1 cellular context compared by ENCODE assay signal in genomic region chr1:212107481-212107880, GRCh38.
TF ChIP-seq lines count a peak whose summit lies in the region.

No MANE protein-coding gene starts in this region.

TF ChIP-seq in WTC11, 78 proteins besides CTCF, POLR2A, EP300 and RAD21 (continued from another document):
- no peak for TF ChIP-seq TP53 (CRISPR knock-in tag; IDR thresholded peaks at IDR 0.05)
- TF ChIP-seq FOXK1 (CRISPR knock-in tag; IDR thresholded peaks at IDR 0.05): no peak
- no peak for TF ChIP-seq ZNF396 (CRISPR knock-in tag; IDR thresholded peaks at IDR 0.05; ENCODE audit: borderline replicate concordance)
- TF ChIP-seq NR3C1 (CRISPR knock-in tag; conservative IDR thresholded peaks at IDR 0.05; ENCODE audit: low read depth): no peak
- TF ChIP-seq E2F5 (CRISPR knock-in tag; IDR thresholded peaks at IDR 0.05): no peak
- TF ChIP-seq ERG (CRISPR knock-in tag; IDR thresholded peaks at IDR 0.05): no peak
- TF ChIP-seq CBFB (CRISPR knock-in tag; IDR thresholded peaks at IDR 0.05; ENCODE audit: low read depth): no peak
- no peak for TF ChIP-seq PRRX2 (CRISPR knock-in tag; IDR thresholded peaks at IDR 0.05)
- no peak for TF ChIP-seq ZNF416 (CRISPR knock-in tag; IDR thresholded peaks at IDR 0.05)
- no peak for TF ChIP-seq MXD4 (CRISPR knock-in tag; IDR thresholded peaks at IDR 0.05; ENCODE audit: borderline replicate concordance)
- no peak for TF ChIP-seq STAT6 (CRISPR knock-in tag; conservative IDR thresholded peaks at IDR 0.05; ENCODE audit: low read depth)
- TF ChIP-seq PREB (CRISPR knock-in tag; IDR thresholded peaks at IDR 0.05; ENCODE audit: borderline replicate concordance): no peak
- TF ChIP-seq MAX (CRISPR knock-in tag; IDR thresholded peaks at IDR 0.05): no peak
